ENCODE assay signal across 16 cellular contexts in genomic region chr1:109312978-109313775, GRCh38. TPM values are rescaled to one million over a fixed set of nuclear protein-coding genes. Genes with fewer than 3 reads are reported as not detected.
DNase-seq lines count a peak whose midpoint lies in the region; ATAC-seq and TF ChIP-seq lines count a peak whose summit lies in the region.
"Had no signal": no experiment of that assay in that cellular context is flagged by ENCODE, and none has a peak within 500 bp of the region (broad histone marks: within the 10 kb centered on the region; RNA-seq: fewer than 3 reads in every experiment).

No MANE protein-coding gene starts in this region.

- no peak overlapping the region for H3K4me3 ChIP-seq in GM23338
- peak overlapping the region; percentile 51 for H3K4me3 ChIP-seq in SK-N-MC
- H3K4me3 ChIP-seq: neural progenitor cell had no signal

- ATAC-seq in GM23338 (no peak), HG03520 (IDR thresholded peaks at IDR 0.05; ENCODE audit: unreplicated experiment) (no peak)
- ATAC-seq: activated CD4-positive, CD25-positive, alpha-beta regulatory T cell treated with anti-CD3 and anti-CD28 coated beads, Interleukin-2, amount 50 U/mL, for 24 hours; stimulated activated effector memory CD8-positive, alpha-beta T cell treated with anti-CD3 and anti-CD28 coated beads, Interleukin-12 subunit alpha, Interleukin-12 subunit beta, amount 100 ng/mL, for 72 hours had no signal

- H3K9me2 ChIP-seq in GM23338 (ENCODE audit: insufficient read depth) = no peaks in the 10 kb centered on the region

- peaks cover 21% of the 10 kb centered on the region; the same call in 1 of the 2 replicates for H3K36me3 ChIP-seq in GM23338 (ENCODE audit: insufficient read depth)
- H3K36me3 ChIP-seq in SK-N-MC (ENCODE audit: insufficient read depth, low read length) = no peaks in the 10 kb centered on the region
- H3K36me3 ChIP-seq: neural progenitor cell had no signal

- POLR2A ChIA-PET in activated CD4-positive, alpha-beta memory T cell treated with anti-CD3 and anti-CD28 coated beads, Interleukin-2, amount 10 ng/mL, durations not matched to agents 7 days and 5 days (lab: Charles Lee) = no interaction called here

- no peaks in the 10 kb centered on the region for H3K4me1 ChIP-seq in GM23338 (ENCODE audit: insufficient read depth)

- H3K27ac ChIP-seq in GM23338 (ENCODE audit: low read depth) (no peak overlapping the region; the same call in 1 of the 2 replicates), SK-N-MC (peak overlapping the region; percentile 74)
- H3K27ac ChIP-seq: brain microvascular endothelial cell, C4-2B, neural progenitor cell had no signal

- H3K9me3 Mint-ChIP-seq in GM23338 = no peaks in the 10 kb centered on the region
- no peaks in the 10 kb centered on the region for H3K9me3 Mint-ChIP-seq in activated CD4-positive, alpha-beta memory T cell treated with anti-CD3 and anti-CD28 coated beads, Interleukin-2, amount 10 ng/mL, durations not matched to agents 7 days and 5 days
- H3K9me3 Mint-ChIP-seq: neural progenitor cell; stimulated activated effector memory CD8-positive, alpha-beta T cell treated with anti-CD3 and anti-CD28 coated beads, Interleukin-12 subunit alpha, Interleukin-12 subunit beta, amount 100 ng/mL, for 72 hours had no signal

- H3K27me3 ChIP-seq in GM23338 (ENCODE audit: insufficient read depth) = no peaks in the 10 kb centered on the region
- H3K27me3 ChIP-seq: brain microvascular endothelial cell, neural progenitor cell had no signal

- no peak overlapping the region for H3K4me3 Mint-ChIP-seq in GM23338
- H3K4me3 Mint-ChIP-seq in activated CD4-positive, alpha-beta memory T cell treated with anti-CD3 and anti-CD28 coated beads, Interleukin-2, amount 10 ng/mL, durations not matched to agents 7 days and 5 days = no peak overlapping the region
- H3K4me3 Mint-ChIP-seq: neural progenitor cell; stimulated activated effector memory CD8-positive, alpha-beta T cell treated with anti-CD3 and anti-CD28 coated beads, Interleukin-12 subunit alpha, Interleukin-12 subunit beta, amount 100 ng/mL, for 72 hours had no signal

- no peak for TF ChIP-seq CTCF in GM23338 (conservative IDR thresholded peaks at IDR 0.05; ENCODE audit: low read depth in 2 of 2)

- H3K4me2 ChIP-seq in GM23338 = no peak overlapping the region
- H3K4me2 ChIP-seq: neural progenitor cell had no signal

- CTCF ChIA-PET in activated CD4-positive, alpha-beta memory T cell treated with anti-CD3 and anti-CD28 coated beads, Interleukin-2, amount 10 ng/mL, durations not matched to agents 7 days and 5 days (lab: Charles Lee) = no interaction called here

- no peaks in the 10 kb centered on the region for H3K79me2 ChIP-seq in GM23338 (replicated peaks; ENCODE audit: insufficient read depth)

- H3K9ac ChIP-seq in SK-N-MC (ENCODE audit: insufficient read length) = no peak overlapping the region
- H3K9ac ChIP-seq: neural progenitor cell had no signal

- no peak overlapping the region for H2AFZ ChIP-seq in GM23338
- H2AFZ ChIP-seq: neural progenitor cell had no signal

- H3F3A ChIP-seq in GM23338 (replicated peaks; ENCODE audit: low read depth) = no peaks in the 10 kb centered on the region

- H4K20me1 ChIP-seq in GM23338 (replicated peaks; ENCODE audit: insufficient read depth) = no peaks in the 10 kb centered on the region; the same call in 1 of the 2 replicates

- H3K36me3 Mint-ChIP-seq in GM23338 (ENCODE audit: low read depth) = peaks cover 32% of the 10 kb centered on the region
- no peaks in the 10 kb centered on the region for H3K36me3 Mint-ChIP-seq in activated CD4-positive, alpha-beta memory T cell treated with anti-CD3 and anti-CD28 coated beads, Interleukin-2, amount 10 ng/mL, durations not matched to agents 7 days and 5 days (ENCODE audit: low read depth)
- H3K36me3 Mint-ChIP-seq: stimulated activated effector memory CD8-positive, alpha-beta T cell treated with anti-CD3 and anti-CD28 coated beads, Interleukin-12 subunit alpha, Interleukin-12 subunit beta, amount 100 ng/mL, for 72 hours had no signal

- H3K27ac Mint-ChIP-seq in GM23338 = 0 out of 2 replicates have a peak overlapping the region, but pooled peaks have one; percentile 57
- no peak overlapping the region for H3K27ac Mint-ChIP-seq in activated CD4-positive, alpha-beta memory T cell treated with anti-CD3 and anti-CD28 coated beads, Interleukin-2, amount 10 ng/mL, durations not matched to agents 7 days and 5 days
- H3K27ac Mint-ChIP-seq: stimulated activated effector memory CD8-positive, alpha-beta T cell treated with anti-CD3 and anti-CD28 coated beads, Interleukin-12 subunit alpha, Interleukin-12 subunit beta, amount 100 ng/mL, for 72 hours had no signal

- DNase-seq in GM23338 (ENCODE audit: low spot score) (no peak), SK-N-MC (ENCODE audit: low read depth, low spot score) (peak; percentile 34), globus pallidus (ENCODE audit: low spot score) (peak; percentile 98), renal cortical epithelial cell (ENCODE audit: low read depth) (peak; percentile 34), kidney tubule cell (ENCODE audit: low spot score) (no peak), HuH-7.5 (ENCODE audit: low spot score) (no peak)
- DNase-seq in activated CD4-positive, alpha-beta memory T cell treated with anti-CD3 and anti-CD28 coated beads, Interleukin-2, amount 10 ng/mL, durations not matched to agents 7 days and 5 days = no peak
- DNase-seq: brain microvascular endothelial cell, erythroblast, NCI-H345 had no signal

- H3K27me3 Mint-ChIP-seq in GM23338 (ENCODE audit: insufficient read depth, low read depth, poor library complexity) = peaks cover 4% of the 10 kb centered on the region
- H3K27me3 Mint-ChIP-seq in activated CD4-positive, alpha-beta memory T cell treated with anti-CD3 and anti-CD28 coated beads, Interleukin-2, amount 10 ng/mL, durations not matched to agents 7 days and 5 days = peaks cover 36% of the 10 kb centered on the region

- H3K4me1 Mint-ChIP-seq in GM23338 = no peaks in the 10 kb centered on the region
- no peaks in the 10 kb centered on the region for H3K4me1 Mint-ChIP-seq in activated CD4-positive, alpha-beta memory T cell treated with anti-CD3 and anti-CD28 coated beads, Interleukin-2, amount 10 ng/mL, durations not matched to agents 7 days and 5 days
- H3K4me1 Mint-ChIP-seq: neural progenitor cell; stimulated activated effector memory CD8-positive, alpha-beta T cell treated with anti-CD3 and anti-CD28 coated beads, Interleukin-12 subunit alpha, Interleukin-12 subunit beta, amount 100 ng/mL, for 72 hours had no signal

- no peaks in the 10 kb centered on the region for H3K9me3 ChIP-seq in SK-N-MC (ENCODE audit: low read depth, low read length)

TF ChIP-seq in GM23338, 12 proteins besides CTCF, POLR2A, EP300 and RAD21 (continues in another document):
- no peak for TF ChIP-seq ZNF331 (CRISPR knock-in tag; IDR thresholded peaks at IDR 0.05; ENCODE audit: low read depth)
- no peak for TF ChIP-seq EZH2 (IDR thresholded peaks at IDR 0.05; ENCODE audit: low read depth, unreplicated experiment)
- no peak for TF ChIP-seq REST (IDR thresholded peaks at IDR 0.05; ENCODE audit: unreplicated experiment)
- no peak for TF ChIP-seq ZNF114 (CRISPR knock-in tag; IDR thresholded peaks at IDR 0.05)
- no peak for TF ChIP-seq STAT1 (IDR thresholded peaks at IDR 0.05; ENCODE audit: unreplicated experiment)
- TF ChIP-seq CREB1 (CRISPR knock-in tag; IDR thresholded peaks at IDR 0.05; ENCODE audit: low read depth) = no peak
- TF ChIP-seq JUNB (IDR thresholded peaks at IDR 0.05; ENCODE audit: unreplicated experiment) = no peak
- no peak for TF ChIP-seq ETS1 (IDR thresholded peaks at IDR 0.05)

RNA-seq across cellular contexts. Expression of gene MYBPHL, which starts 6.4 kb away (rescaled TPM):
- not detected in 2 replicates for total RNA-seq in GM23338 (2014; rRNA removed; shearing (Covaris generic))
- polyA plus RNA-seq in GM23338 (2016; fragmentation: Nextera tagmentation; extraction: Ambion mirVana) = 0.68 TPM in 1 of 2 replicates, not detected in the other
- total RNA-seq in renal cortical epithelial cell = not detected in 2 replicates
- total RNA-seq in activated CD4-positive, alpha-beta memory T cell treated with anti-CD3 and anti-CD28 coated beads, Interleukin-2, amount 10 ng/mL, durations not matched to agents 7 days and 5 days = not detected
- total RNA-seq: kidney epithelial cell had no signal

RNA-seq across cellular contexts. Expression of gene PSRC1, which starts 30.2 kb away (rescaled TPM):
- 50.6 and 61.1 TPM in 2 replicates for total RNA-seq in GM23338 (2014; rRNA removed; shearing (Covaris generic))
- 51.4 and 55.0 TPM in 2 replicates for polyA plus RNA-seq in GM23338 (2016; fragmentation: Nextera tagmentation; extraction: Ambion mirVana)
- 1.5 and 2.1 TPM in 2 replicates for total RNA-seq in renal cortical epithelial cell
- 10 to 100 TPM; 27.0 to 28.7 TPM for total RNA-seq in activated CD4-positive, alpha-beta memory T cell treated with anti-CD3 and anti-CD28 coated beads, Interleukin-2, amount 10 ng/mL, durations not matched to agents 7 days and 5 days

Comparison
In these comparisons a context has a peak if more than half of its experiments do, and no peak if none do; other contexts are left out.
1. DNase-seq: peak in SK-N-MC (single experiment), globus pallidus (single experiment) and renal cortical epithelial cell (single experiment); none in GM23338 (single experiment), activated CD4-positive, alpha-beta memory T cell treated with anti-CD3 and anti-CD28 coated beads, Interleukin-2, amount 10 ng/mL, durations not matched to agents 7 days and 5 days (single experiment), kidney tubule cell (single experiment) and HuH-7.5 (single experiment).